In genomic region chr1:151539321-151540020, GRCh38 we compare ENCODE assay signal across 8 cellular contexts. TPM values are rescaled to one million over a fixed set of nuclear protein-coding genes. Genes with fewer than 3 reads are reported as not detected.
A peak's percentile ranks its signal among the peaks of the same experiment; 100 is the strongest.
DNase-seq lines count a peak whose midpoint lies in the region; ATAC-seq, FAIRE-seq and TF ChIP-seq lines count a peak whose summit lies in the region.

No MANE protein-coding gene starts in this region.

- H3K4me2 ChIP-seq in mesendoderm (ENCODE audit: low read length): peak overlapping the region; percentile 56

- H3K9ac ChIP-seq in mesendoderm (ENCODE audit: low read length): peak overlapping the region; percentile 33

- no peak overlapping the region for H3K23ac ChIP-seq in mesendoderm (ENCODE audit: low read length)

- H3K79me2 ChIP-seq in mesendoderm (ENCODE audit: control insufficient read depth, insufficient read depth, low read length): peaks cover 8% of the 10 kb centered on the region

- no CpG with 5 or more reads among the region's 7 CpGs for WGBS in mesendoderm (ENCODE audit: extremely low coverage, insufficient coverage, low lambda C conversion rate)
- 36% methylated on average over 7 of the region's 7 CpGs for WGBS in thymus

- H4K8ac ChIP-seq in mesendoderm (ENCODE audit: low read depth, low read length): no peak overlapping the region

- H2BK15ac ChIP-seq in mesendoderm (replicated peaks; ENCODE audit: low read depth): no peak overlapping the region

- H3K27me3 ChIP-seq in mesendoderm (ENCODE audit: insufficient read depth, low read length, poor library complexity) (no peaks in the 10 kb centered on the region), thymus (ENCODE audit: control insufficient read depth, insufficient read depth) (peaks cover 6% of the 10 kb centered on the region)

- no peak overlapping the region for H2AK5ac ChIP-seq in mesendoderm (ENCODE audit: low read length)

- H3K18ac ChIP-seq in mesendoderm (ENCODE audit: low read length): no peak overlapping the region

- H3K4ac ChIP-seq in mesendoderm (ENCODE audit: low read depth, low read length): no peak overlapping the region

- TF ChIP-seq CTCF in AG09319 (IDR thresholded peaks at IDR 0.05; ENCODE audit: low read depth, low read length) (no peak), epithelial cell of esophagus (IDR thresholded peaks at IDR 0.05; ENCODE audit: insufficient read depth, low read depth, low read length, missing control alignments) (no peak)

- H3K4me1 ChIP-seq in mesendoderm (ENCODE audit: control insufficient read depth, low read depth, low read length) (peaks cover 5% of the 10 kb centered on the region), thymus (ENCODE audit: control insufficient read depth, insufficient read depth, low read length) (peaks cover 11% of the 10 kb centered on the region)

- no peak overlapping the region for H2BK5ac ChIP-seq in mesendoderm (ENCODE audit: low read length)

- H3K4me3 ChIP-seq in epithelial cell of esophagus (ENCODE audit: low read length): peak overlapping the region; percentile 92
- peak overlapping the region; percentile 5 for H3K4me3 ChIP-seq in mesendoderm (ENCODE audit: low read length)
- H3K4me3 ChIP-seq in thymus (ENCODE audit: low read length): peak overlapping the region; percentile 72

- no peak overlapping the region for H3K27ac ChIP-seq in mesendoderm (ENCODE audit: low read depth, low read length)
- peak overlapping the region; percentile 67 for H3K27ac ChIP-seq in thymus (ENCODE audit: low read depth)

- ATAC-seq in HG03064 (IDR thresholded peaks at IDR 0.05; ENCODE audit: low read depth, unreplicated experiment): peak; percentile 43

- peak overlapping the region; percentile 30 for H3K56ac ChIP-seq in mesendoderm (ENCODE audit: low read length)

- H3K9me3 ChIP-seq in thymus (ENCODE audit: control insufficient read depth): no peaks in the 10 kb centered on the region

- H3K79me1 ChIP-seq in mesendoderm (ENCODE audit: low read length): peaks cover 3% of the 10 kb centered on the region

- H3K36me3 ChIP-seq in mesendoderm (ENCODE audit: control insufficient read depth, insufficient read depth, low read length): no peaks in the 10 kb centered on the region
- H3K36me3 ChIP-seq in thymus (ENCODE audit: control insufficient read depth, insufficient read depth): no peaks in the 10 kb centered on the region

- no peak for FAIRE-seq in GM18507 (lab: Jason Lieb, UNC)

- DNase-seq in AG09319 (ENCODE audit: extremely low read depth, low read depth) (peak; percentile 60), GM18507 (ENCODE audit: extremely low spot score, insufficient read length, low read depth) (peak; percentile 36), NCI-H2029 treated with DMSO at 0.1 percent for 48 hours (lab: John Stamatoyannopoulos, UW) (peak; percentile 97), UCSD-AML1 (lab: John Stamatoyannopoulos, UW; ENCODE audit: unreplicated experiment) (peak; percentile 37), epithelial cell of esophagus (ENCODE audit: low read depth) (peak; percentile 100), mesendoderm (peak; percentile 89)

- H4K5ac ChIP-seq in mesendoderm (ENCODE audit: low read length): no peak overlapping the region

- H2BK120ac ChIP-seq in mesendoderm (ENCODE audit: low read depth, low read length): no peak overlapping the region

RNA-seq across cellular contexts. Expression of gene TUFT1, which starts 0.6 kb away (rescaled TPM):
- 16.9 TPM for polyA plus RNA-seq in mesendoderm (2013, experiment 1 of 2)
- polyA plus RNA-seq in mesendoderm (2013, experiment 2 of 2): 17.1 TPM
- 6.9 TPM for polyA plus RNA-seq in thymus

RNA-seq across cellular contexts. Expression of gene CGN, which starts 28.3 kb away (rescaled TPM):
- 26.5 TPM for polyA plus RNA-seq in mesendoderm (2013, experiment 1 of 2)
- polyA plus RNA-seq in mesendoderm (2013, experiment 2 of 2): 26.5 TPM
- polyA plus RNA-seq in thymus: 2.8 TPM

Comparison
In these comparisons a context has a peak if more than half of its experiments do, and no peak if none do; other contexts are left out.
1. DNase-seq: peak in every context shown above with its lines; median percentile 100 in epithelial cell of esophagus; 97 in NCI-H2029 treated with DMSO at 0.1 percent for 48 hours; 89 in mesendoderm; 60 in AG09319; 37 in UCSD-AML1; 36 in GM18507.
2. H3K4me3 ChIP-seq: peak in every context shown above with its lines; median percentile 92 in epithelial cell of esophagus; 72 in thymus; 5 in mesendoderm.